ENCODE assay signal across 17 cellular contexts in the genomic region with DNA sequence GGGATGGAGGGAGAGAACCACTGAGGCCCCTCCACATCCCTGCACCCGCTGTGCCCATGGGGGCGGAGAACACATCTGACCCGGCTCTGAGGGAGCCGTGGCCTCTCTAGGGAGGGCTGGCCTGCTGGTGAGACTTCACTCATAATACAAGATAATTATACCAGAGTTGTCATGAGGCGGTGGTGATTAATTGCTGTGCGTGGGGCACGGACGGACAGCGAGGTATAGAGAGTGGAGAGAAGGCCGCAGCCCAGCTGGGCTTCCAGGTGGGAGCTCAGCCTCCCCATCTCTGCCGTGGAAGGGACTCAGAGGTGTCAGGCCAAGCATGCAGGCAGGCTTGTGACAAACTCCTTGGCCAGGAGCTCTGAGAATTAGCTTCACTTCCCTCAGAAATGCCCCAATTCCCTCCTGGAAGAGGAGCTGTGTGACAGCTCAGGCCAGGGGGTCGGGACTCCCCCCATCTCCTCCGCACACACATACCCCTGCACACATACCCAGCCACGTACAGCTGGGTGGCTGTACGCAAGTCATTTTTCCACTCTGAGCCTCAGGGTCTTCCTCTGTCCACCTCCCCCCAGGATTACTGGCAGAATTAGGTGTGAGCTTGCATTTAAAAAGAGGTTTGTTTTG. TPM values are rescaled to one million over a fixed set of nuclear protein-coding genes. Genes with fewer than 3 reads are reported as not detected.
DNase-seq lines count a peak whose midpoint lies in the region; ATAC-seq and TF ChIP-seq lines count a peak whose summit lies in the region.
"Had no signal": no experiment of that assay in that cellular context is flagged by ENCODE, and none has a peak within 500 bp of the region (broad histone marks: within the 10 kb centered on the region; RNA-seq: fewer than 3 reads in every experiment).

No MANE protein-coding gene starts in this region.

- H3K4me1 Mint-ChIP-seq in activated CD4-positive, alpha-beta memory T cell treated with anti-CD3 and anti-CD28 coated beads, Interleukin-2, amount 10 ng/mL, durations not matched to agents 7 days and 5 days, result peaks cover 7% of the 10 kb centered on the region
- peaks cover 5% of the 10 kb centered on the region for H3K4me1 Mint-ChIP-seq in activated CD4-positive, alpha-beta memory T cell treated with anti-CD3 and anti-CD28 coated beads for 36 hours (ENCODE audit: low read depth)
- peaks cover 4% of the 10 kb centered on the region in 2 donors for H3K4me1 Mint-ChIP-seq in effector memory CD8-positive, alpha-beta T cell (ENCODE audit: low read depth in 2 of 2)
- H3K4me1 Mint-ChIP-seq in progenitor cell of endocrine pancreas (ENCODE audit: low read depth), result peaks cover 7% of the 10 kb centered on the region

- POLR2A ChIA-PET in activated CD4-positive, alpha-beta memory T cell treated with anti-CD3 and anti-CD28 coated beads, Interleukin-2, amount 10 ng/mL, durations not matched to agents 7 days and 5 days (lab: Charles Lee), result no interaction called here
- POLR2A ChIA-PET in activated CD4-positive, alpha-beta memory T cell treated with anti-CD3 and anti-CD28 coated beads for 36 hours (lab: Charles Lee), result no interaction called here

- H3K4me3 Mint-ChIP-seq in activated CD4-positive, alpha-beta memory T cell treated with anti-CD3 and anti-CD28 coated beads, Interleukin-2, amount 10 ng/mL, durations not matched to agents 7 days and 5 days, result peak overlapping the region; percentile 1
- H3K4me3 Mint-ChIP-seq in activated CD4-positive, alpha-beta memory T cell treated with anti-CD3 and anti-CD28 coated beads for 36 hours, result no peak overlapping the region
- peak overlapping the region; percentile 57 to 69 for H3K4me3 Mint-ChIP-seq in effector memory CD8-positive, alpha-beta T cell
- peak overlapping the region; percentile 9 for H3K4me3 Mint-ChIP-seq in progenitor cell of endocrine pancreas (ENCODE audit: low read depth)

- TF ChIP-seq CTCF in progenitor cell of endocrine pancreas (IDR thresholded peaks at IDR 0.05; ENCODE audit: unreplicated experiment), result no peak

- peaks cover 60% of the 10 kb centered on the region for H3K27me3 Mint-ChIP-seq in activated CD4-positive, alpha-beta memory T cell treated with anti-CD3 and anti-CD28 coated beads, Interleukin-2, amount 10 ng/mL, durations not matched to agents 7 days and 5 days
- H3K27me3 Mint-ChIP-seq in activated CD4-positive, alpha-beta memory T cell treated with anti-CD3 and anti-CD28 coated beads for 36 hours, result peaks cover 41% of the 10 kb centered on the region
- H3K27me3 Mint-ChIP-seq in effector memory CD8-positive, alpha-beta T cell, result peaks cover 58 to 88% of the 10 kb centered on the region in 2 donors
- H3K27me3 Mint-ChIP-seq in progenitor cell of endocrine pancreas, result peaks cover 81% of the 10 kb centered on the region

- no peak for ATAC-seq in effector memory CD8-positive, alpha-beta T cell (replicated peaks)
- no peak for ATAC-seq in HG02870 (IDR thresholded peaks at IDR 0.05; ENCODE audit: unreplicated experiment)
- no peak for ATAC-seq in HG03280 (IDR thresholded peaks at IDR 0.05; ENCODE audit: unreplicated experiment)

- intact Hi-C loops in activated CD4-positive, alpha-beta memory T cell treated with anti-CD3 and anti-CD28 coated beads for 36 hours (cut with micrococcal nuclease), result no loop called here

- DNase-seq in activated CD4-positive, alpha-beta memory T cell treated with anti-CD3 and anti-CD28 coated beads, Interleukin-2, amount 10 ng/mL, durations not matched to agents 7 days and 5 days, result no peak
- no peak for DNase-seq in activated CD4-positive, alpha-beta memory T cell treated with anti-CD3 and anti-CD28 coated beads for 36 hours
- peak in 2 of 3 experiments; percentile 81 to 95 for DNase-seq in NCI-H1417 (lab: John Stamatoyannopoulos, UW)
- no peak for DNase-seq in effector memory CD8-positive, alpha-beta T cell
- no peak for DNase-seq in progenitor cell of endocrine pancreas (ENCODE audit: low spot score, unreplicated experiment)
- DNase-seq in NCI-H2081 (lab: John Stamatoyannopoulos, UW), result no peak
- DNase-seq: activated CD4-positive, CD25-positive, alpha-beta regulatory T cell treated with anti-CD3 and anti-CD28 coated beads, Interleukin-2, amount 50 U/mL, for 72 hours; Karpas-422; NCI-H1436; NCI-H446 treated with DMSO at 0.1 percent for 48 hours had no signal

- no peak overlapping the region for H3K27ac Mint-ChIP-seq in activated CD4-positive, alpha-beta memory T cell treated with anti-CD3 and anti-CD28 coated beads, Interleukin-2, amount 10 ng/mL, durations not matched to agents 7 days and 5 days
- no peak overlapping the region for H3K27ac Mint-ChIP-seq in activated CD4-positive, alpha-beta memory T cell treated with anti-CD3 and anti-CD28 coated beads for 36 hours
- no peak overlapping the region for H3K27ac Mint-ChIP-seq in effector memory CD8-positive, alpha-beta T cell
- no peak overlapping the region for H3K27ac Mint-ChIP-seq in progenitor cell of endocrine pancreas

- CTCF ChIA-PET in activated CD4-positive, alpha-beta memory T cell treated with anti-CD3 and anti-CD28 coated beads, Interleukin-2, amount 10 ng/mL, durations not matched to agents 7 days and 5 days (lab: Charles Lee), result interaction anchor here (0.6 to 1.5 kb wide), 3 partner anchors 11 to 73 kb away, joined by 3 to 8 read pairs (median 5); no protein-coding TSS in a partner anchor
- CTCF ChIA-PET in activated CD4-positive, alpha-beta memory T cell treated with anti-CD3 and anti-CD28 coated beads for 36 hours (lab: Charles Lee), result interaction anchor here (0.8 to 1.6 kb wide), 5 partner anchors 12 to 72 kb away, joined by 3 to 19 read pairs (median 3); no protein-coding TSS in a partner anchor

- H3K36me3 Mint-ChIP-seq in activated CD4-positive, alpha-beta memory T cell treated with anti-CD3 and anti-CD28 coated beads, Interleukin-2, amount 10 ng/mL, durations not matched to agents 7 days and 5 days (ENCODE audit: low read depth), result no peaks in the 10 kb centered on the region
- no peaks in the 10 kb centered on the region for H3K36me3 Mint-ChIP-seq in activated CD4-positive, alpha-beta memory T cell treated with anti-CD3 and anti-CD28 coated beads for 36 hours
- no peaks in the 10 kb centered on the region for H3K36me3 Mint-ChIP-seq in effector memory CD8-positive, alpha-beta T cell (ENCODE audit: insufficient read depth)
- no peaks in the 10 kb centered on the region for H3K36me3 Mint-ChIP-seq in progenitor cell of endocrine pancreas (ENCODE audit: insufficient read depth)

- H3K9me3 Mint-ChIP-seq in activated CD4-positive, alpha-beta memory T cell treated with anti-CD3 and anti-CD28 coated beads, Interleukin-2, amount 10 ng/mL, durations not matched to agents 7 days and 5 days, result no peaks in the 10 kb centered on the region
- H3K9me3 Mint-ChIP-seq in activated CD4-positive, alpha-beta memory T cell treated with anti-CD3 and anti-CD28 coated beads for 36 hours, result no peaks in the 10 kb centered on the region
- no peaks in the 10 kb centered on the region for H3K9me3 Mint-ChIP-seq in effector memory CD8-positive, alpha-beta T cell
- no peaks in the 10 kb centered on the region for H3K9me3 Mint-ChIP-seq in progenitor cell of endocrine pancreas (ENCODE audit: low read depth)

RNA-seq across cellular contexts. Expression of a gene that starts 6.0 kb away (rescaled TPM):
- total RNA-seq in activated CD4-positive, alpha-beta memory T cell treated with anti-CD3 and anti-CD28 coated beads, Interleukin-2, amount 10 ng/mL, durations not matched to agents 7 days and 5 days, result under 1 TPM; 0.08 to 0.23 TPM
- total RNA-seq in activated CD4-positive, alpha-beta memory T cell treated with anti-CD3 and anti-CD28 coated beads for 36 hours, result not detected
- total RNA-seq in progenitor cell of endocrine pancreas, result 1.7 and 1.9 TPM in 2 replicates
- total RNA-seq: myocyte had no signal

RNA-seq across cellular contexts. Expression of a gene that starts 32.3 kb away (rescaled TPM):
- total RNA-seq in activated CD4-positive, alpha-beta memory T cell treated with anti-CD3 and anti-CD28 coated beads, Interleukin-2, amount 10 ng/mL, durations not matched to agents 7 days and 5 days, result not detected
- total RNA-seq in activated CD4-positive, alpha-beta memory T cell treated with anti-CD3 and anti-CD28 coated beads for 36 hours, result not detected
- not detected in 2 replicates for total RNA-seq in progenitor cell of endocrine pancreas
- total RNA-seq: dermis microvascular lymphatic vessel endothelial cell, fibroblast of lung, hepatocyte, myocyte, renal cortical epithelial cell had no signal

Comparison
In these comparisons a context has a peak if more than half of its experiments do, and no peak if none do; other contexts are left out.
1. DNase-seq: peak in NCI-H1417 (2 of 3); none in activated CD4-positive, alpha-beta memory T cell treated with anti-CD3 and anti-CD28 coated beads, Interleukin-2, amount 10 ng/mL, durations not matched to agents 7 days and 5 days (single experiment), activated CD4-positive, alpha-beta memory T cell treated with anti-CD3 and anti-CD28 coated beads for 36 hours (single experiment), effector memory CD8-positive, alpha-beta T cell (0 of 3), progenitor cell of endocrine pancreas (single experiment) and NCI-H2081 (0 of 2).